Comparison of ENCODE assay signal across 3 cellular contexts in the genomic region with DNA sequence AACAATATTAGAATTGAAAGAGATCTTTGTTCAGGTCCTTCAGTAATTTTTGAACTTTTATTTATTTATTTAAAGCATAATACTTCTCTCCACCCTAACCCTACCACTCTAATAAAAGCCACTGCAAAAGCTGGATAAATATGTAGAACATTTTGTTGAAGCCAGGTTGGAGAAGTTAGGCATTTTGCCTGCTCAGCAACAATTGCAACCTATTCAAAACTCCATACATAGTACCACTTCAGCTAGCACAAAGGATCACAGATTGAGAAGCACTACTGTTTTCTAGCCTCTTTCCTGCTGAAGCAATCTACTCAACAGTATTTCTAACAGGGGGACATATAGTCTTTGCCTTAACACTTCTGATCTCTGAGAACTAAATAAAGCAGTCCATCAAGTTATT.
A peak's percentile ranks its signal among the peaks of the same experiment; 100 is the strongest.
TF ChIP-seq lines count a peak whose summit lies in the region.

No MANE protein-coding gene starts in this region.

TF ChIP-seq in HepG2, 621 proteins besides CTCF, POLR2A, EP300 and RAD21:
- no peak for TF ChIP-seq SMARCE1 (IDR thresholded peaks at IDR 0.05; ENCODE audit: borderline replicate concordance)
- TF ChIP-seq MAFK (conservative IDR thresholded peaks at IDR 0.05 in 1 of 2, IDR thresholded peaks at IDR 0.05 in 1 of 2; ENCODE audit: low read length in 2 of 2) = peak; percentile 69 to 86
- TF ChIP-seq MAFF (IDR thresholded peaks at IDR 0.05; ENCODE audit: low read depth, low read length) = peak; percentile 65

TF ChIP-seq in IMR-90, 13 proteins besides CTCF, POLR2A, EP300 and RAD21:
- TF ChIP-seq SMC3 (IDR thresholded peaks at IDR 0.05; ENCODE audit: low read depth, low read length) = no peak
- TF ChIP-seq MAFK (IDR thresholded peaks at IDR 0.05; ENCODE audit: low read depth, low read length) = peak; percentile 53

TF ChIP-seq in H1, 55 proteins besides CTCF, POLR2A, EP300 and RAD21:
- no peak for TF ChIP-seq SP2 (IDR thresholded peaks at IDR 0.05; ENCODE audit: low read length)
- TF ChIP-seq MAFK (IDR thresholded peaks at IDR 0.05; ENCODE audit: low read depth, low read length) = 0 out of 2 replicates have a peak, but pooled peaks have one; percentile 32
